2 cellular contexts compared by ENCODE assay signal in genomic region chr1:53317651-53318539, GRCh38.
TF ChIP-seq lines count a peak whose summit lies in the region.

No MANE protein-coding gene starts in this region.

TF ChIP-seq in IMR-90, 13 proteins besides CTCF, POLR2A, EP300 and RAD21:
- no peak for TF ChIP-seq BHLHE40 (IDR thresholded peaks at IDR 0.05; ENCODE audit: low read depth, low read length)
- no peak for TF ChIP-seq SMC3 (IDR thresholded peaks at IDR 0.05; ENCODE audit: low read depth, low read length)
- TF ChIP-seq RCOR1 (IDR thresholded peaks at IDR 0.05; ENCODE audit: insufficient replicate concordance, low read length): no peak
- TF ChIP-seq RFX5 (IDR thresholded peaks at IDR 0.05; ENCODE audit: low read depth, low read length): no peak
- TF ChIP-seq FOS (IDR thresholded peaks at IDR 0.05; ENCODE audit: low read depth, low read length): no peak
- no peak for TF ChIP-seq CEBPB (IDR thresholded peaks at IDR 0.05; ENCODE audit: low read depth, low read length)
- no peak for TF ChIP-seq MAFK (IDR thresholded peaks at IDR 0.05; ENCODE audit: low read depth, low read length)
- no peak for TF ChIP-seq MXI1 (IDR thresholded peaks at IDR 0.05; ENCODE audit: borderline replicate concordance, low read depth, low read length)

TF ChIP-seq in K562, 482 proteins besides CTCF, POLR2A, EP300 and RAD21:
- TF ChIP-seq BCL6 (CRISPR knock-in tag; IDR thresholded peaks at IDR 0.05) (no peak), HDAC3 (IDR thresholded peaks at IDR 0.05; ENCODE audit: borderline replicate concordance, partially characterized antibody) (no peak), SMARCA5 (IDR thresholded peaks at IDR 0.05) (peak; percentile 55; the same call in 1 of the 2 replicates), MCM3 (IDR thresholded peaks at IDR 0.05) (no peak), HNRNPLL (IDR thresholded peaks at IDR 0.05; ENCODE audit: low read depth, low read length, poor library complexity, severe bottlenecking) (no peak), RCOR1 (IDR thresholded peaks at IDR 0.05; ENCODE audit: borderline replicate concordance in 1 of 2, low read depth in 2 of 2, low read length in 2 of 2) (0 out of 4 replicates have a peak, but pooled peaks of 1 of the 2 experiments have one; percentile 19), PCBP2 (IDR thresholded peaks at IDR 0.05; ENCODE audit: low read depth, low read length, poor library complexity, severe bottlenecking) (no peak), TCF7 (IDR thresholded peaks at IDR 0.05; ENCODE audit: borderline replicate concordance) (no peak), ZSCAN32 (CRISPR knock-in tag; IDR thresholded peaks at IDR 0.05) (no peak), ZFP36 (IDR thresholded peaks at IDR 0.05; ENCODE audit: low read depth, low read length, partially characterized antibody) (peak; percentile 86), RBM25 (IDR thresholded peaks at IDR 0.05; ENCODE audit: low read depth, low read length, severe bottlenecking) (peak; percentile 85), BCOR (IDR thresholded peaks at IDR 0.05) (peak; percentile 89), KDM1A (IDR thresholded peaks at IDR 0.05) (peak; percentile 15 to 18; a peak in 1 of 4 replicates), HMG20A (CRISPR knock-in tag; conservative IDR thresholded peaks at IDR 0.05) (no peak), HNRNPK (IDR thresholded peaks at IDR 0.05; ENCODE audit: low read depth, low read length, poor library complexity, severe bottlenecking) (no peak)
- TF ChIP-seq, protein P1, sequence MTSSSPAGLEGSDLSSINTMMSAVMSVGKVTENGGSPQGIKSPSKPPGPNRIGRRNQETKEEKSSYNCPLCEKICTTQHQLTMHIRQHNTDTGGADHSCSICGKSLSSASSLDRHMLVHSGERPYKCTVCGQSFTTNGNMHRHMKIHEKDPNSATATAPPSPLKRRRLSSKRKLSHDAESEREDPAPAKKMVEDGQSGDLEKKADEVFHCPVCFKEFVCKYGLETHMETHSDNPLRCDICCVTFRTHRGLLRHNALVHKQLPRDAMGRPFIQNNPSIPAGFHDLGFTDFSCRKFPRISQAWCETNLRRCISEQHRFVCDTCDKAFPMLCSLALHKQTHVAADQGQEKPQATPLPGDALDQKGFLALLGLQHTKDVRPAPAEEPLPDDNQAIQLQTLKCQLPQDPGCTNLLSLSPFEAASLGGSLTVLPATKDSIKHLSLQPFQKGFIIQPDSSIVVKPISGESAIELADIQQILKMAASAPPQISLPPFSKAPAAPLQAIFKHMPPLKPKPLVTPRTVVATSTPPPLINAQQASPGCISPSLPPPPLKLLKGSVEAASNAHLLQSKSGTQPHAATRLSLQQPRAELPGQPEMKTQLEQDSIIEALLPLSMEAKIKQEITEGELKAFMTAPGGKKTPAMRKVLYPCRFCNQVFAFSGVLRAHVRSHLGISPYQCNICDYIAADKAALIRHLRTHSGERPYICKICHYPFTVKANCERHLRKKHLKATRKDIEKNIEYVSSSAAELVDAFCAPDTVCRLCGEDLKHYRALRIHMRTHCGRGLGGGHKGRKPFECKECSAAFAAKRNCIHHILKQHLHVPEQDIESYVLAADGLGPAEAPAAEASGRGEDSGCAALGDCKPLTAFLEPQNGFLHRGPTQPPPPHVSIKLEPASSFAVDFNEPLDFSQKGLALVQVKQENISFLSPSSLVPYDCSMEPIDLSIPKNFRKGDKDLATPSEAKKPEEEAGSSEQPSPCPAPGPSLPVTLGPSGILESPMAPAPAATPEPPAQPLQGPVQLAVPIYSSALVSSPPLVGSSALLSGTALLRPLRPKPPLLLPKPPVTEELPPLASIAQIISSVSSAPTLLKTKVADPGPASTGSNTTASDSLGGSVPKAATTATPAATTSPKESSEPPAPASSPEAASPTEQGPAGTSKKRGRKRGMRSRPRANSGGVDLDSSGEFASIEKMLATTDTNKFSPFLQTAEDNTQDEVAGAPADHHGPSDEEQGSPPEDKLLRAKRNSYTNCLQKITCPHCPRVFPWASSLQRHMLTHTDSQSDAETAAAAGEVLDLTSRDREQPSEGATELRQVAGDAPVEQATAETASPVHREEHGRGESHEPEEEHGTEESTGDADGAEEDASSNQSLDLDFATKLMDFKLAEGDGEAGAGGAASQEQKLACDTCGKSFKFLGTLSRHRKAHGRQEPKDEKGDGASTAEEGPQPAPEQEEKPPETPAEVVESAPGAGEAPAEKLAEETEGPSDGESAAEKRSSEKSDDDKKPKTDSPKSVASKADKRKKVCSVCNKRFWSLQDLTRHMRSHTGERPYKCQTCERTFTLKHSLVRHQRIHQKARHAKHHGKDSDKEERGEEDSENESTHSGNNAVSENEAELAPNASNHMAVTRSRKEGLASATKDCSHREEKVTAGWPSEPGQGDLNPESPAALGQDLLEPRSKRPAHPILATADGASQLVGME (CRISPR knock-in tag; IDR thresholded peaks at IDR 0.05): no peak
- TF ChIP-seq, protein P2, sequence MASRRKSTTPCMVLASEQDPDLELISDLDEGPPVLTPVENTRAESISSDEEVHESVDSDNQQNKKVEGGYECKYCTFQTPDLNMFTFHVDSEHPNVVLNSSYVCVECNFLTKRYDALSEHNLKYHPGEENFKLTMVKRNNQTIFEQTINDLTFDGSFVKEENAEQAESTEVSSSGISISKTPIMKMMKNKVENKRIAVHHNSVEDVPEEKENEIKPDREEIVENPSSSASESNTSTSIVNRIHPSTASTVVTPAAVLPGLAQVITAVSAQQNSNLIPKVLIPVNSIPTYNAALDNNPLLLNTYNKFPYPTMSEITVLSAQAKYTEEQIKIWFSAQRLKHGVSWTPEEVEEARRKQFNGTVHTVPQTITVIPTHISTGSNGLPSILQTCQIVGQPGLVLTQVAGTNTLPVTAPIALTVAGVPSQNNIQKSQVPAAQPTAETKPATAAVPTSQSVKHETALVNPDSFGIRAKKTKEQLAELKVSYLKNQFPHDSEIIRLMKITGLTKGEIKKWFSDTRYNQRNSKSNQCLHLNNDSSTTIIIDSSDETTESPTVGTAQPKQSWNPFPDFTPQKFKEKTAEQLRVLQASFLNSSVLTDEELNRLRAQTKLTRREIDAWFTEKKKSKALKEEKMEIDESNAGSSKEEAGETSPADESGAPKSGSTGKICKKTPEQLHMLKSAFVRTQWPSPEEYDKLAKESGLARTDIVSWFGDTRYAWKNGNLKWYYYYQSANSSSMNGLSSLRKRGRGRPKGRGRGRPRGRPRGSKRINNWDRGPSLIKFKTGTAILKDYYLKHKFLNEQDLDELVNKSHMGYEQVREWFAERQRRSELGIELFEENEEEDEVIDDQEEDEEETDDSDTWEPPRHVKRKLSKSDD (conservative IDR thresholded peaks at IDR 0.05; ENCODE audit: low read length): no peak
- TF ChIP-seq, protein P3, sequence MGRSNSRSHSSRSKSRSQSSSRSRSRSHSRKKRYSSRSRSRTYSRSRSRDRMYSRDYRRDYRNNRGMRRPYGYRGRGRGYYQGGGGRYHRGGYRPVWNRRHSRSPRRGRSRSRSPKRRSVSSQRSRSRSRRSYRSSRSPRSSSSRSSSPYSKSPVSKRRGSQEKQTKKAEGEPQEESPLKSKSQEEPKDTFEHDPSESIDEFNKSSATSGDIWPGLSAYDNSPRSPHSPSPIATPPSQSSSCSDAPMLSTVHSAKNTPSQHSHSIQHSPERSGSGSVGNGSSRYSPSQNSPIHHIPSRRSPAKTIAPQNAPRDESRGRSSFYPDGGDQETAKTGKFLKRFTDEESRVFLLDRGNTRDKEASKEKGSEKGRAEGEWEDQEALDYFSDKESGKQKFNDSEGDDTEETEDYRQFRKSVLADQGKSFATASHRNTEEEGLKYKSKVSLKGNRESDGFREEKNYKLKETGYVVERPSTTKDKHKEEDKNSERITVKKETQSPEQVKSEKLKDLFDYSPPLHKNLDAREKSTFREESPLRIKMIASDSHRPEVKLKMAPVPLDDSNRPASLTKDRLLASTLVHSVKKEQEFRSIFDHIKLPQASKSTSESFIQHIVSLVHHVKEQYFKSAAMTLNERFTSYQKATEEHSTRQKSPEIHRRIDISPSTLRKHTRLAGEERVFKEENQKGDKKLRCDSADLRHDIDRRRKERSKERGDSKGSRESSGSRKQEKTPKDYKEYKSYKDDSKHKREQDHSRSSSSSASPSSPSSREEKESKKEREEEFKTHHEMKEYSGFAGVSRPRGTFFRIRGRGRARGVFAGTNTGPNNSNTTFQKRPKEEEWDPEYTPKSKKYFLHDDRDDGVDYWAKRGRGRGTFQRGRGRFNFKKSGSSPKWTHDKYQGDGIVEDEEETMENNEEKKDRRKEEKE (IDR thresholded peaks at IDR 0.05; ENCODE audit: borderline replicate concordance in 1 of 2, control insufficient read depth in 1 of 2, low read depth in 2 of 2, low read length in 1 of 2): no peak
